ENCODE assay signal across 33 cellular contexts in genomic region chr22:25969286-25969685, GRCh38.
DNase-seq lines count a peak whose midpoint lies in the region; ATAC-seq, FAIRE-seq and TF ChIP-seq lines count a peak whose summit lies in the region.
"Had no signal": no experiment of that assay in that cellular context is flagged by ENCODE, and none has a peak within 500 bp of the region (broad histone marks: within the 10 kb centered on the region; RNA-seq: fewer than 3 reads in every experiment).

No MANE protein-coding gene starts in this region.

- H3K9me3 ChIP-seq in BLaER1 (peaks cover 9% of the 10 kb centered on the region; the same call in 1 of the 2 replicates), GM12878 (replicated peaks; ENCODE audit: control insufficient read depth, insufficient read depth, low read length) (no peaks in the 10 kb centered on the region; the same call in 2 of the 3 replicates), K562 (replicated peaks; ENCODE audit: control insufficient read depth, insufficient read depth, low read depth, low read length) (no peaks in the 10 kb centered on the region)
- peaks cover 2 to 17% (median 9%) of the 10 kb centered on the region in 11 experiments; a peak in 17 of 22 replicates for H3K9me3 ChIP-seq in BLaER1 treated with 17β-estradiol and CSF1 and Interleukin-3, amounts not matched to agents 10 nM and 100 nM (replicated peaks in 1 of 11)
- H3K9me3 ChIP-seq: A549, BE2C, Caco-2 had no signal

- TF ChIP-seq RAD21 in GM12878 (IDR thresholded peaks at IDR 0.05; ENCODE audit: insufficient read depth, low read depth, low read length), result no peak
- TF ChIP-seq RAD21 in K562 (CRISPR knock-in tag; conservative IDR thresholded peaks at IDR 0.05 in 1 of 2, IDR thresholded peaks at IDR 0.05 in 1 of 2), result no peak

- H3K4me2 ChIP-seq in BLaER1, result peak overlapping the region; percentile 79
- peak overlapping the region in 7 of 11 experiments; percentile 45 to 86 (median 76); a peak in 13 of 22 replicates for H3K4me2 ChIP-seq in BLaER1 treated with 17β-estradiol and CSF1 and Interleukin-3, amounts not matched to agents 10 nM and 100 nM
- H3K4me2 ChIP-seq in GM12878 (ENCODE audit: control insufficient read depth, insufficient read depth), result no peak overlapping the region
- no peak overlapping the region for H3K4me2 ChIP-seq in K562 (ENCODE audit: insufficient read depth, low read length)
- H3K4me2 ChIP-seq: A549 had no signal

- H3K27ac ChIP-seq in BLaER1, result peak overlapping the region; percentile 78; the same call in 1 of the 2 replicates
- peak overlapping the region in 1 of 11 experiments; percentile 19; a peak in 2 of 22 replicates for H3K27ac ChIP-seq in BLaER1 treated with 17β-estradiol and CSF1 and Interleukin-3, amounts not matched to agents 10 nM and 100 nM
- H3K27ac ChIP-seq in GM12878 (ENCODE audit: control insufficient read depth, insufficient read depth), result no peak overlapping the region
- no peak overlapping the region for H3K27ac ChIP-seq in K562 (ENCODE audit: extremely low read depth, low read depth, low read length)
- H3K27ac ChIP-seq: 22Rv1, A549, C4-2B had no signal

- no peak for TF ChIP-seq POLR2A in GM12878 (IDR thresholded peaks at IDR 0.05; ENCODE audit: low read depth, low read length)
- no peak for TF ChIP-seq POLR2A in K562 (conservative IDR thresholded peaks at IDR 0.05)

- POLR2A ChIA-PET in GM12878 (lab: Charles Lee) (no interaction called here), K562 (lab: Yijun Ruan, JAX) (no interaction called here)

- TF ChIP-seq CTCF in GM12878 (IDR thresholded peaks at IDR 0.05 in 2 of 3, conservative IDR thresholded peaks at IDR 0.05 in 1 of 3; ENCODE audit: control insufficient read depth in 2 of 3, extremely low read depth in 1 of 3, insufficient read depth in 1 of 3, low read depth in 3 of 3, low read length in 3 of 3) (no peak), K562 (IDR thresholded peaks at IDR 0.05 in 2 of 3, conservative IDR thresholded peaks at IDR 0.05 in 1 of 3; ENCODE audit: insufficient read depth in 2 of 3, low read depth in 1 of 3, low read length in 3 of 3) (no peak)

- no peaks in the 10 kb centered on the region for H3K9me1 ChIP-seq in K562 (ENCODE audit: control insufficient read depth, insufficient read depth, low read length)

- TF ChIP-seq EP300 in GM12878 (IDR thresholded peaks at IDR 0.05; ENCODE audit: borderline replicate concordance in 1 of 2, control insufficient read depth in 1 of 2, low read depth in 2 of 2, low read length in 2 of 2) (no peak), K562 (IDR thresholded peaks at IDR 0.05; ENCODE audit: low read length) (no peak)

- H3K27me3 ChIP-seq in BLaER1 (no peaks in the 10 kb centered on the region), GM12878 (replicated peaks in 1 of 2; ENCODE audit: control insufficient read depth in 2 of 2, insufficient read depth in 2 of 2, low read length in 1 of 2) (no peaks in the 10 kb centered on the region), K562 (ENCODE audit: control insufficient read depth in 2 of 2, insufficient read depth in 2 of 2, low read length in 2 of 2) (no peaks in the 10 kb centered on the region)
- no peaks in the 10 kb centered on the region for H3K27me3 ChIP-seq in BLaER1 treated with 17β-estradiol and CSF1 and Interleukin-3, amounts not matched to agents 10 nM and 100 nM
- H3K27me3 ChIP-seq: BE2C had no signal

- 0 out of 2 replicates have a peak overlapping the region, but pooled peaks have one; percentile 3 for H3K4me3 ChIP-seq in BLaER1
- H3K4me3 ChIP-seq in BLaER1 treated with 17β-estradiol and CSF1 and Interleukin-3, amounts not matched to agents 10 nM and 100 nM, result no peak overlapping the region
- H3K4me3 ChIP-seq in GM12878, result no peak overlapping the region
- H3K4me3 ChIP-seq in K562, result no peak overlapping the region
- H3K4me3 ChIP-seq: A549 had no signal

- H3K4me1 ChIP-seq in BLaER1 (peaks cover 90% of the 10 kb centered on the region), GM12878 (ENCODE audit: control insufficient read depth, insufficient read depth, low read length) (peaks cover 14% of the 10 kb centered on the region), K562 (replicated peaks in 1 of 2; ENCODE audit: control insufficient read depth in 2 of 2, insufficient read depth in 2 of 2, low read length in 2 of 2) (no peaks in the 10 kb centered on the region)
- H3K4me1 ChIP-seq in BLaER1 treated with 17β-estradiol and CSF1 and Interleukin-3, amounts not matched to agents 10 nM and 100 nM, result peaks cover 28 to 91% (median 82%) of the 10 kb centered on the region in 10 experiments
- H3K4me1 ChIP-seq: A549, Caco-2 had no signal

- BruUV-seq in GM12878 (replicated peaks; lab: Mats Ljungman, UMichigan), result no TSS peak
- no TSS peak for BruUV-seq in K562 (replicated peaks; lab: Mats Ljungman, UMichigan)

- H2AFZ ChIP-seq in GM12878 (ENCODE audit: control insufficient read depth, low read depth, low read length) (no peak overlapping the region), K562 (ENCODE audit: low read depth, low read length) (no peak overlapping the region)

- H3K79me2 ChIP-seq in GM12878 (ENCODE audit: control insufficient read depth, insufficient read depth, low read length) (no peaks in the 10 kb centered on the region), K562 (ENCODE audit: control insufficient read depth, insufficient read depth, low read length) (no peaks in the 10 kb centered on the region)

- SMC1A ChIA-PET in GM12878 (lab: Charles Lee; ENCODE audit: uncharacterized antibody, unreplicated experiment), result interaction anchor here (1.3 to 1.8 kb wide), 3 partner anchors 12 to 65 kb away, joined by 3 to 5 read pairs (median 5); no protein-coding TSS in a partner anchor

- in situ Hi-C loops in GM12878 (cut with MboI) (no loop called here), K562 (cut with MboI) (no loop called here)

- intact Hi-C loops in GM12878 (cut with micrococcal nuclease; ENCODE audit: unreplicated experiment) (no loop called here), K562 (cut with micrococcal nuclease) (no loop called here)

- no peak for DNase-seq in GM12878 (ENCODE audit: low read depth, low spot score)
- DNase-seq in K562 (ENCODE audit: extremely low read depth in 1 of 4, low spot score in 3 of 4), result no peak
- no peak for DNase-seq in stimulated activated CD4-positive, alpha-beta T cell treated with anti-CD3 and anti-CD28 coated beads, Interleukin-2, amount 100 ng/mL, for 48 hours
- no peak for DNase-seq in NOMO-1 (lab: John Stamatoyannopoulos, UW; ENCODE audit: unreplicated experiment in 2 of 2)
- DNase-seq: 8988T; ACHN; AML-193; BE2C; C1 segment of cervical spinal cord; Caco-2; Calu3; CD4-positive, alpha-beta memory T cell; CD4-positive, alpha-beta T cell; CD4-positive, CD25-positive, alpha-beta regulatory T cell; CD8-positive, alpha-beta memory T cell; CD8-positive, alpha-beta T cell; COR-L47; DMS 273 treated with DMSO at 0.1 percent for 48 hours; DMS153; DMS53; DMS79; DMS79 treated with DMSO at 0.1 percent for 48 hours; DND-41; EL had no signal

- H3K9ac ChIP-seq in BLaER1, result no peak overlapping the region
- no peak overlapping the region for H3K9ac ChIP-seq in BLaER1 treated with 17β-estradiol and CSF1 and Interleukin-3, amounts not matched to agents 10 nM and 100 nM
- H3K9ac ChIP-seq in GM12878 (ENCODE audit: control insufficient read depth, insufficient read depth, low read length), result no peak overlapping the region
- H3K9ac ChIP-seq in K562 (ENCODE audit: insufficient read depth in 1 of 2, low read depth in 2 of 2, low read length in 2 of 2), result no peak overlapping the region

- no peaks in the 10 kb centered on the region for H4K20me1 ChIP-seq in BLaER1
- H4K20me1 ChIP-seq in BLaER1 treated with 17β-estradiol and CSF1 and Interleukin-3, amounts not matched to agents 10 nM and 100 nM, result no peaks in the 10 kb centered on the region
- H4K20me1 ChIP-seq in GM12878 (ENCODE audit: control insufficient read depth, insufficient read depth), result no peaks in the 10 kb centered on the region
- H4K20me1 ChIP-seq in K562 (replicated peaks; ENCODE audit: control insufficient read depth, insufficient read depth, low read length), result no peaks in the 10 kb centered on the region

- CTCF ChIA-PET in GM12878 (lab: Yijun Ruan, JAX) (interaction anchor here (1.0 to 1.2 kb wide), 2 partner anchors 11 to 19 kb away, joined by 3 read pairs; no protein-coding TSS in a partner anchor), K562 (lab: Yijun Ruan, JAX; ENCODE audit: low intra/inter-chr PET ratio) (no interaction called here)

- RAD21 ChIA-PET in GM12878 (lab: Charles Lee; ENCODE audit: unreplicated experiment), result no interaction called here

- no peak for ATAC-seq in GM12878
- ATAC-seq in K562, result no peak
- ATAC-seq in HG03039 (IDR thresholded peaks at IDR 0.05; ENCODE audit: unreplicated experiment), result no peak
- ATAC-seq in GM21619 (IDR thresholded peaks at IDR 0.05; ENCODE audit: unreplicated experiment), result no peak
- ATAC-seq: A549; CD8-positive, alpha-beta T cell had no signal

- H3K36me3 ChIP-seq in BLaER1, result no peaks in the 10 kb centered on the region
- no peaks in the 10 kb centered on the region for H3K36me3 ChIP-seq in BLaER1 treated with 17β-estradiol and CSF1 and Interleukin-3, amounts not matched to agents 10 nM and 100 nM
- no peaks in the 10 kb centered on the region for H3K36me3 ChIP-seq in GM12878 (ENCODE audit: control insufficient read depth in 2 of 2, insufficient read depth in 2 of 2, low read length in 1 of 2)
- H3K36me3 ChIP-seq in K562 (ENCODE audit: control insufficient read depth, insufficient read depth, low read length), result no peaks in the 10 kb centered on the region
- H3K36me3 ChIP-seq: BE2C had no signal

- no peak for FAIRE-seq in GM12878 (lab: Jason Lieb, UNC)
- no peak for FAIRE-seq in K562 (lab: Jason Lieb, UNC)
- FAIRE-seq: A204.1, A549, D721Med had no signal

TF ChIP-seq in GM12878, 131 proteins besides CTCF, POLR2A, EP300 and RAD21 (continues in another document):
- TF ChIP-seq ZNF274 (IDR thresholded peaks at IDR 0.05; ENCODE audit: insufficient read depth, insufficient read length), result no peak

TF ChIP-seq in K562, 482 proteins besides CTCF, POLR2A, EP300 and RAD21 (continues in another document):
- TF ChIP-seq HNRNPK (IDR thresholded peaks at IDR 0.05; ENCODE audit: low read depth, low read length, poor library complexity, severe bottlenecking) (no peak), SMAD3 (CRISPR knock-in tag; conservative IDR thresholded peaks at IDR 0.05) (no peak), MLX (CRISPR knock-in tag; conservative IDR thresholded peaks at IDR 0.05) (no peak), NELFE (IDR thresholded peaks at IDR 0.05; ENCODE audit: insufficient read depth, insufficient read length) (no peak)

Comparison
In these comparisons a context has a peak if more than half of its experiments do, and no peak if none do; other contexts are left out.
1. H3K4me2 ChIP-seq: peak in BLaER1 (single experiment) and BLaER1 treated with 17β-estradiol and CSF1 and Interleukin-3, amounts not matched to agents 10 nM and 100 nM (7 of 11); none in GM12878 (single experiment) and K562 (single experiment).